8 cellular contexts compared by ENCODE assay signal in the genomic region with DNA sequence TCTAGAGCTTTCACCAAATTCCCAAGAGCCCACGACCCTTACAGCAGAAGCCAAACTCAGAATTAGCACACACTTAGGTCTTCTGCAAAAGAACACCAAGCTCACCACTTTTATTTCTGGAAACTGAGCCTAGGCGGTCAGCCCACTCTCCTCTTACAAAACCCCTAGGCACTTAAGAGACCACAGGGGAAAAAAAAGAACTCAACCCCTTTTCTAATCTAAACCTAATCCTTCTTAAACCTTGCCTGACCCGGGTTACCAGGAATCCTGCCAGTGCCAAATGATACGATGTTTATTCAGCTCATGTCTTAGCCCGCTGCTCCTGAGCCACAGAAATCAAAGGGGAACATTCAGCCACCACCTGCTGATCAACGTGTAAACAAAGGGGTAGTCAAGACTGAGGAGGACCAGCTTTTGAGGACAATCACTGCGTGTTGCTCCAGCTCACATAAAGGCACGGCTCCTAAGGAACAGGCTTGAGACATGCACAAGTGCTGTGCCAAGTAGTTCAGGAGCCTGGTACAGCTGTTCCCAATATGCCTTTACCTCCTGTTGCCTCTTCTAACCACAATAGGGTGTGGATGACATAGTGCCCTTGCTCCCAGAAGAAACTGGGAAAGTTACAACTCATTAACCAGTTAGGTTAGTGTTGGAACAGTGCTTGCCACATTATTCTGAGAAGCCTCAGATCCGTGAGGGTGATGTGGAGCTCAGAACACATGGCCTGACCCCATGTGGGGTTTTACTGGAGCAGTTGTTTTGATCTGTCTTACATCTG. TPM values are rescaled to one million over a fixed set of nuclear protein-coding genes. Genes with fewer than 3 reads are reported as not detected.
DNase-seq lines count a peak whose midpoint lies in the region; ATAC-seq, FAIRE-seq and TF ChIP-seq lines count a peak whose summit lies in the region.

No MANE protein-coding gene starts in this region.

- intact Hi-C loops in A673 (cut with micrococcal nuclease; ENCODE audit: unreplicated experiment) (no loop called here), thyroid gland (cut with DNase I) (no loop called here)

- no peaks in the 10 kb centered on the region for H3K9me3 ChIP-seq in A673 (ENCODE audit: low read depth, low read length, poor library complexity, severe bottlenecking)
- H3K9me3 ChIP-seq in thyroid gland, result no peaks in the 10 kb centered on the region

- no peaks in the 10 kb centered on the region for H3K4me1 Mint-ChIP-seq in T-cell

- ATAC-seq in HG03342 (IDR thresholded peaks at IDR 0.05; ENCODE audit: unreplicated experiment) (no peak), T-cell (replicated peaks in 1 of 4) (no peak), GM21526 (IDR thresholded peaks at IDR 0.05; ENCODE audit: low FRiP score, unreplicated experiment) (no peak)

- DNase-seq in A673 (ENCODE audit: low spot score) (peak; percentile 22), HTR-8/SVneo (ENCODE audit: insufficient read length, low spot score) (no peak), astrocyte of the cerebellum (ENCODE audit: low read depth) (peak; percentile 92), kidney epithelial cell (ENCODE audit: low read depth) (peak; percentile 90), thyroid gland (peak; percentile 80 to 81), T-cell (no peak)

- H3K4me3 ChIP-seq in A673 (ENCODE audit: low read depth, low read length, poor library complexity, severe bottlenecking), result no peak overlapping the region
- H3K4me3 ChIP-seq in astrocyte of the cerebellum (ENCODE audit: low read depth, low read length), result no peak overlapping the region
- H3K4me3 ChIP-seq in kidney epithelial cell (ENCODE audit: low read depth, low read length), result no peak overlapping the region
- H3K4me3 ChIP-seq in thyroid gland (replicated peaks in 1 of 3), result no peak overlapping the region

- no peaks in the 10 kb centered on the region for H3K27me3 Mint-ChIP-seq in T-cell

- WGBS in thyroid gland, 2 donors, result 11 to 19% methylated on average over 9 of the region's 9 CpGs

- H3K4me3 Mint-ChIP-seq in T-cell, result no peak overlapping the region

- H3K27ac Mint-ChIP-seq in T-cell, result no peak overlapping the region

- H3K27ac ChIP-seq in A673 (ENCODE audit: low read depth, low read length, poor library complexity, severe bottlenecking) (peak overlapping the region; percentile 51), thyroid gland (peak overlapping the region; percentile 67 to 90 (median 88))

- no peak for TF ChIP-seq CTCF in A673 (conservative IDR thresholded peaks at IDR 0.05; ENCODE audit: low read depth, low read length)
- no peak for TF ChIP-seq CTCF in astrocyte of the cerebellum (IDR thresholded peaks at IDR 0.05; ENCODE audit: low read depth, low read length, missing control alignments)
- no peak for TF ChIP-seq CTCF in kidney epithelial cell (IDR thresholded peaks at IDR 0.05; ENCODE audit: insufficient read depth, low read length, poor library complexity, severe bottlenecking)
- no peak for TF ChIP-seq CTCF in thyroid gland (IDR thresholded peaks at IDR 0.05)

- H3K27me3 ChIP-seq in A673 (replicated peaks; ENCODE audit: insufficient read depth, low read depth, low read length, poor library complexity), result no peaks in the 10 kb centered on the region
- H3K27me3 ChIP-seq in kidney epithelial cell (ENCODE audit: control insufficient read depth, insufficient read depth, low read length), result no peaks in the 10 kb centered on the region
- no peaks in the 10 kb centered on the region for H3K27me3 ChIP-seq in thyroid gland

- POLR2A ChIA-PET in A673 (lab: Charles Lee; ENCODE audit: low non-redundant PET) (no interaction called here), T-cell (lab: Charles Lee) (interaction anchor here in 1 of 2 donors (0.6 kb wide), 1 partner anchor 112 kb away, joined by 3 read pairs; no protein-coding TSS in a partner anchor)

- FAIRE-seq in HTR-8/SVneo (lab: Jason Lieb, UNC), result peak; percentile 40

- peak in 1 of 2 donors; percentile 52 for TF ChIP-seq POLR2A in thyroid gland (IDR thresholded peaks at IDR 0.05)

- H3K9me3 Mint-ChIP-seq in T-cell, result no peaks in the 10 kb centered on the region

- no TSS peak for BruUV-seq in A673 (replicated peaks; lab: Mats Ljungman, UMichigan)

- H3K36me3 ChIP-seq in A673 (ENCODE audit: insufficient read depth, low read length, poor library complexity, severe bottlenecking), result no peaks in the 10 kb centered on the region
- H3K36me3 ChIP-seq in kidney epithelial cell (ENCODE audit: control insufficient read depth, insufficient read depth, low read length), result no peaks in the 10 kb centered on the region
- no peaks in the 10 kb centered on the region for H3K36me3 ChIP-seq in thyroid gland

- H3K4me1 ChIP-seq in A673 (ENCODE audit: insufficient read depth, low read length, poor library complexity, severe bottlenecking), result peaks cover 21% of the 10 kb centered on the region
- H3K4me1 ChIP-seq in thyroid gland, result peaks cover 32 to 36% of the 10 kb centered on the region in 2 donors

- H3K36me3 Mint-ChIP-seq in T-cell, result no peaks in the 10 kb centered on the region

- in situ Hi-C loops in astrocyte of the cerebellum (cut with HindIII; ENCODE audit: low sequenced_read_pairs), result no loop called here

- CTCF ChIA-PET in A673 (lab: Charles Lee) (interaction anchor here (0.6 kb wide), 1 partner anchor 274 kb away, joined by 8 read pairs; no protein-coding TSS in a partner anchor), T-cell (lab: Charles Lee) (interaction anchor here (0.7 kb wide), 2 partner anchors 697 to 803 kb away, joined by 4 read pairs; no protein-coding TSS in a partner anchor)

RNA-seq across cellular contexts. Expression of a gene that starts 49.3 kb away (rescaled TPM):
- total RNA-seq in A673 (2021) (169 and 194 TPM in 2 replicates), kidney epithelial cell (162 and 178 TPM in 2 replicates), thyroid gland (100 to 1,000 TPM; 165 to 229 (median 211) TPM), T-cell (100 to 1,000 TPM; 112 to 275 (median 118) TPM)

Comparison
In these comparisons a context has a peak if more than half of its experiments do, and no peak if none do; other contexts are left out.
1. DNase-seq: peak in A673 (single experiment), astrocyte of the cerebellum (single experiment), kidney epithelial cell (single experiment) and thyroid gland (2 of 2); none in HTR-8/SVneo (single experiment) and T-cell (0 of 34).